ENCODE assay signal across 8 cellular contexts in the genomic region with DNA sequence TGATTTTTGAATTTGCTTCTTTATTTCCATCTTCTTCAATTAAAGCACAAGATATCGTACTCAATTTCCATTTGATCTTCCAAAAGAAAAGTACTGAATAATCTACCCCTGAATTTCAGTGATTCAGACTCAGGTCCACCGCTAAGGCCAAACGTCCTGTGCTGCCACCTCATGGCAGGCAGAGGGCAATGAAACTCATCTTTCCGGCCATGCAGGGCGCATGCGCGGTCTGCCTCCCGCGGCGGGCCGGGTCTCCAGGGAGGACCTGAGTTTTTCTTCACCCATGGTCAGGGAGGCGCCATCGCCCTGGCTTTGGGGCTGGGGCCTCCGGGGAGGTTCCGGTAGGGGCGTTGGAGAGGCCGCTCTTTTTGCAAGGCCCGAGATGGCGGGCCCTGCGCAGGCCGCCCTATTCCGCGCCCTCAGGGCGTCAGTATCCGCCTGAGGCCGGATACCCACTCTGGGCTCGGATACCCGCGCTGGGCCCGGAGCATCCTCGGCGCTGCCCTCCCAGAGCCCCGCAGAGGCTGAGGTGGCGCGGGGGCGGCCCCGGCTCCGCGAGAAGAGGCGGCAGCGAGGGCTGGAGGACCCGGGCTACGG. TPM values are rescaled to one million over a fixed set of nuclear protein-coding genes. Genes with fewer than 3 reads are reported as not detected.
DNase-seq lines count a peak whose midpoint lies in the region; TF ChIP-seq lines count a peak whose summit lies in the region.
"Not testable (repeated sequence)": the region's sequence is repeated elsewhere in the genome, so short reads cannot be mapped to it uniquely, and the experiment has no call there.

No MANE protein-coding gene starts in this region.

- H3K9ac ChIP-seq in skeletal muscle satellite cell (ENCODE audit: low read depth, low read length) = peak overlapping the region; percentile 91

- H3K36me3 ChIP-seq in MG63; Peyer's patch; skeletal muscle satellite cell (ENCODE audit: insufficient read depth, low read length): not testable (repeated sequence)

- not testable (repeated sequence) for TF ChIP-seq POLR2A in Peyer's patch (IDR thresholded peaks at IDR 0.05)

- not testable (repeated sequence) for H3K27me3 ChIP-seq in MG63; Peyer's patch; skeletal muscle satellite cell (ENCODE audit: control insufficient read depth, insufficient read depth, low read length)

- not testable (repeated sequence) for H3K4me1 ChIP-seq in Peyer's patch; skeletal muscle satellite cell (ENCODE audit: control insufficient read depth, insufficient read depth, low read length)

- peak overlapping the region; percentile 75 for H3K4me2 ChIP-seq in skeletal muscle satellite cell (ENCODE audit: low read length)

- H3K4me3 ChIP-seq in MG63 (peak overlapping the region; percentile 79), Peyer's patch (peak overlapping the region; percentile 60 to 79 (median 76)), skeletal muscle satellite cell (ENCODE audit: low read length) (peak overlapping the region; percentile 77)

- not testable (repeated sequence) for H3K9me3 ChIP-seq in MG63; Peyer's patch; skeletal muscle satellite cell (replicated peaks; ENCODE audit: low read length)

- peak in 5 of 6 experiments; percentile 27 to 63 (median 53) for TF ChIP-seq CTCF in Peyer's patch (IDR thresholded peaks at IDR 0.05)

- peak; percentile 24 for DNase-seq in GM04504 (ENCODE audit: low read depth)
- peak; percentile 63 for DNase-seq in MG63
- peak; percentile 42 to 72 (median 70) for DNase-seq in Peyer's patch
- peak; percentile 46 for DNase-seq in activated T-cell treated with anti-CD3 and anti-CD28 coated beads for 1 hour (ENCODE audit: low read depth)
- DNase-seq in ecto neural progenitor cell (ENCODE audit: low spot score) = peak; percentile 86
- peak; percentile 76 for DNase-seq in kidney tubule cell (ENCODE audit: low spot score)
- peak; percentile 80 for DNase-seq in ureter (ENCODE audit: low spot score)

- H3K27ac ChIP-seq in Peyer's patch = peak overlapping the region; percentile 72 to 82 (median 77)

RNA-seq across cellular contexts. Expression of gene ZNF705A, which starts 23.3 kb away (rescaled TPM):
- not detected in 2 replicates for total RNA-seq in MG63 (2014; rRNA removed; shearing (Covaris generic); ENCODE audit: low replicate concordance)
- not detected for total RNA-seq in Peyer's patch
- not detected in 2 replicates for total RNA-seq in skeletal muscle satellite cell (2012; rRNA removed)
- not detected for total RNA-seq in ureter

RNA-seq across cellular contexts. Expression of gene FAM90A1, which starts 47.3 kb away (rescaled TPM):
- total RNA-seq in MG63 (2014; rRNA removed; shearing (Covaris generic); ENCODE audit: low replicate concordance) = 0.07 and 0.43 TPM in 2 replicates
- total RNA-seq in Peyer's patch (1 to 10 TPM in 1 of 4 donors, not detected in 3; 5.8 TPM), ureter (0.65 TPM)
- under 0.01 and 0.22 TPM in 2 replicates for total RNA-seq in skeletal muscle satellite cell (2012; rRNA removed)

RNA-seq across cellular contexts. Expression of gene CLEC4A, which starts 56.7 kb away (rescaled TPM):
- not detected in 2 replicates for total RNA-seq in MG63 (2014; rRNA removed; shearing (Covaris generic); ENCODE audit: low replicate concordance)
- total RNA-seq in Peyer's patch (10 to 100 TPM in 1 of 4 donors, 1 to 10 TPM in 1, not detected in 2; 8.3 to 10.1 TPM), ureter (2.1 TPM)
- 1.5 TPM in 1 of 2 replicates, not detected in the other for total RNA-seq in skeletal muscle satellite cell (2012; rRNA removed)

Comparison
In these comparisons a context has a peak if more than half of its experiments do, and no peak if none do; other contexts are left out.
1. Peak in every context shown above with its lines: DNase-seq, H3K4me3 ChIP-seq and H3K27ac ChIP-seq.
2. DNase-seq: peak in every context shown above with its lines; median percentile 86 in ecto neural progenitor cell; 80 in ureter; 76 in kidney tubule cell; 70 in Peyer's patch; 63 in MG63; 46 in activated T-cell treated with anti-CD3 and anti-CD28 coated beads for 1 hour; 24 in GM04504.